In genomic region chr4:116223059-116223732, GRCh38 we compare ENCODE assay signal across 15 cellular contexts.
DNase-seq lines count a peak whose midpoint lies in the region; ATAC-seq and TF ChIP-seq lines count a peak whose summit lies in the region.
"Had no signal": no experiment of that assay in that cellular context is flagged by ENCODE, and none has a peak within 500 bp of the region (broad histone marks: within the 10 kb centered on the region; RNA-seq: fewer than 3 reads in every experiment).

No MANE protein-coding gene starts in this region.

- in situ Hi-C loops in HAP-1 (cut with MboI; ENCODE audit: low sequenced_read_pairs), result no loop called here

- intact Hi-C loops in left colon (cut with DNase I, micrococcal nuclease), result no loop called here

- TF ChIP-seq CTCF in HEK293 (tag by site-specific recombination; IDR thresholded peaks at IDR 0.05), result no peak

- no peak for ATAC-seq in left colon
- ATAC-seq: CD8-positive, alpha-beta T cell had no signal

- DNase-seq in NCI-H748 (lab: John Stamatoyannopoulos, UW; ENCODE audit: unreplicated experiment) (peak; percentile 1), NCI-H748 treated with DMSO at 0.1 percent for 48 hours (lab: John Stamatoyannopoulos, UW) (no peak), NCI-H446 treated with DMSO at 0.1 percent for 48 hours (lab: John Stamatoyannopoulos, UW) (peak; percentile 83), retina (peak; percentile 28), left colon (no peak), HAP-1 (ENCODE audit: low spot score in 2 of 2) (no peak)
- DNase-seq: Calu3; CD8-positive, alpha-beta T cell; DMS79 treated with DMSO at 0.1 percent for 48 hours; EL; HCEC 1CT; HFFc6; IMR-90 had no signal

- CTCF ChIA-PET in HEK293 (lab: Yijun Ruan, JAX), result interaction anchor here (0.6 kb wide), 1 partner anchor 113 kb away, joined by 3 read pairs; no protein-coding TSS in a partner anchor

- POLR2A ChIA-PET in HEK293 (lab: Yijun Ruan, JAX), result no interaction called here

- H3K27me3 ChIP-seq in HAP-1 (ENCODE audit: low read depth), result no peaks in the 10 kb centered on the region
- H3K27me3 ChIP-seq: BLaER1 treated with 17β-estradiol and CSF1 and Interleukin-3, amounts not matched to agents 10 nM and 100 nM had no signal

- no peaks in the 10 kb centered on the region for H3K36me3 ChIP-seq in HEK293 (ENCODE audit: control insufficient read depth in 2 of 2, insufficient read depth in 1 of 2, low read length in 2 of 2)
- H3K36me3 ChIP-seq in HAP-1 (replicated peaks), result no peaks in the 10 kb centered on the region
- H3K36me3 ChIP-seq: BLaER1 treated with 17β-estradiol and CSF1 and Interleukin-3, amounts not matched to agents 10 nM and 100 nM had no signal

- no peaks in the 10 kb centered on the region for H3K4me1 ChIP-seq in HEK293 (ENCODE audit: control insufficient read depth, insufficient read depth, low read length)
- H3K4me1 ChIP-seq in HAP-1, result no peaks in the 10 kb centered on the region
- H3K4me1 ChIP-seq: BLaER1 treated with 17β-estradiol and CSF1 and Interleukin-3, amounts not matched to agents 10 nM and 100 nM had no signal

- no peaks in the 10 kb centered on the region for H3K9me3 ChIP-seq in HEK293 (ENCODE audit: control insufficient read depth, insufficient read depth, low read depth, low read length)
- no peaks in the 10 kb centered on the region for H3K9me3 ChIP-seq in HAP-1
- H3K9me3 ChIP-seq: BLaER1 treated with 17β-estradiol and CSF1 and Interleukin-3, amounts not matched to agents 10 nM and 100 nM had no signal

- H3K4me3 ChIP-seq in HEK293 (ENCODE audit: low read depth, low read length) (no peak overlapping the region), HAP-1 (no peak overlapping the region)
- H3K4me3 ChIP-seq: BLaER1 treated with 17β-estradiol and CSF1 and Interleukin-3, amounts not matched to agents 10 nM and 100 nM had no signal

- no peak overlapping the region for H3K27ac ChIP-seq in HEK293 (ENCODE audit: extremely low read depth, low read depth, low read length)
- H3K27ac ChIP-seq: BLaER1 treated with 17β-estradiol and CSF1 and Interleukin-3, amounts not matched to agents 10 nM and 100 nM had no signal

TF ChIP-seq in HEK293, 187 proteins besides CTCF, POLR2A, EP300 and RAD21:
- TF ChIP-seq EGR2 (tag by site-specific recombination; IDR thresholded peaks at IDR 0.05; ENCODE audit: low read depth) (peak; percentile 27; the same call in 1 of the 2 replicates), ZNF660 (tag by site-specific recombination; IDR thresholded peaks at IDR 0.05) (no peak), ZNF26 (tag by site-specific recombination; IDR thresholded peaks at IDR 0.05) (no peak)
TF ChIP-seq in HEK293: peak in this region for 1.

Comparison
In these comparisons a context has a peak if more than half of its experiments do, and no peak if none do; other contexts are left out.
1. DNase-seq: peak in NCI-H748 (single experiment), NCI-H446 treated with DMSO at 0.1 percent for 48 hours (single experiment) and retina (single experiment); none in NCI-H748 treated with DMSO at 0.1 percent for 48 hours (single experiment), left colon (0 of 2) and HAP-1 (0 of 2).